25 cellular contexts compared by ENCODE assay signal in genomic region chr7:127993317-127993716, GRCh38. TPM values are rescaled to one million over a fixed set of nuclear protein-coding genes. Genes with fewer than 3 reads are reported as not detected.
A peak's percentile ranks its signal among the peaks of the same experiment; 100 is the strongest.
DNase-seq lines count a peak whose midpoint lies in the region; ATAC-seq, FAIRE-seq and TF ChIP-seq lines count a peak whose summit lies in the region.
"Had no signal": no experiment of that assay in that cellular context is flagged by ENCODE, and none has a peak within 500 bp of the region (broad histone marks: within the 10 kb centered on the region; RNA-seq: fewer than 3 reads in every experiment).

No MANE protein-coding gene starts in this region.

- TF ChIP-seq EP300 in K562 (IDR thresholded peaks at IDR 0.05; ENCODE audit: low read length) = no peak

- peaks cover 32% of the 10 kb centered on the region for H3K36me3 Mint-ChIP-seq in nephron progenitor cell (ENCODE audit: low read depth)

- peaks cover 11% of the 10 kb centered on the region; the same call in 1 of the 2 replicates for H4K20me1 ChIP-seq in K562 (replicated peaks; ENCODE audit: control insufficient read depth, insufficient read depth, low read length)

- no peaks in the 10 kb centered on the region for H3K27me3 Mint-ChIP-seq in nephron progenitor cell (ENCODE audit: low read depth, poor library complexity)
- H3K27me3 Mint-ChIP-seq in stimulated activated naive CD8-positive, alpha-beta T cell treated with anti-CD3 and anti-CD28 coated beads, Interleukin-15, amount 100 ng/mL, for 72 hours = no peaks in the 10 kb centered on the region
- H3K27me3 Mint-ChIP-seq: CD4-positive, alpha-beta T cell; CD8-positive, alpha-beta memory T cell had no signal

- no peak for FAIRE-seq in K562 (lab: Jason Lieb, UNC)
- FAIRE-seq: A549, D721Med, GM12891, GM18507, H1 had no signal

- H3K9ac ChIP-seq in K562 (ENCODE audit: insufficient read depth in 1 of 2, low read depth in 2 of 2, low read length in 2 of 2) = peak overlapping the region in 1 of 2 experiments; percentile 39; a peak in 1 of 4 replicates
- H3K9ac ChIP-seq: BLaER1 treated with 17β-estradiol and CSF1 and Interleukin-3, amounts not matched to agents 10 nM and 100 nM had no signal

- ATAC-seq in K562 (peak; percentile 5; the same call in 1 of the 3 replicates), GM18873 (IDR thresholded peaks at IDR 0.05; ENCODE audit: low FRiP score, unreplicated experiment) (no peak)
- ATAC-seq in stimulated activated naive CD8-positive, alpha-beta T cell treated with anti-CD3 and anti-CD28 coated beads, Interleukin-15, amount 100 ng/mL, for 72 hours = no peak
- ATAC-seq: A549, HCT116 had no signal

- no peak for TF ChIP-seq POLR2A in K562 (conservative IDR thresholded peaks at IDR 0.05)
- no peak for TF ChIP-seq POLR2A in spleen (IDR thresholded peaks at IDR 0.05)

- DNase-seq in K562 (ENCODE audit: extremely low read depth in 1 of 4, low spot score in 3 of 4) (no peak), nephron progenitor cell (no peak), spleen (peak; percentile 54)
- DNase-seq in activated CD4-positive, alpha-beta T cell treated with anti-CD3 and anti-CD28 coated beads, Interleukin-2, amount 50 U/mL, for 4 hours = no peak
- DNase-seq in stimulated activated naive CD8-positive, alpha-beta T cell treated with anti-CD3 and anti-CD28 coated beads, Interleukin-15, amount 100 ng/mL, for 72 hours = no peak
- DNase-seq: 8988T; ACHN; AML-193; BE2C; CD4-positive, alpha-beta T cell; CD8-positive, alpha-beta memory T cell; DMS 273 treated with DMSO at 0.1 percent for 48 hours; DMS79; EL; GF-D8; H9 had no signal

- POLR2A ChIA-PET in K562 (lab: Yijun Ruan, JAX) = interaction anchor here (0.8 to 2.2 kb wide), 4 partner anchors 9 to 404 kb away, joined by 3 to 13 read pairs (median 5); no protein-coding TSS in a partner anchor

- H3K79me2 ChIP-seq in K562 (ENCODE audit: control insufficient read depth, insufficient read depth, low read length) = peaks cover 18% of the 10 kb centered on the region; the same call in 1 of the 3 replicates

- TF ChIP-seq CTCF in K562 (IDR thresholded peaks at IDR 0.05 in 2 of 3, conservative IDR thresholded peaks at IDR 0.05 in 1 of 3; ENCODE audit: insufficient read depth in 2 of 3, low read depth in 1 of 3, low read length in 3 of 3) (no peak), nephron progenitor cell (IDR thresholded peaks at IDR 0.05) (no peak), spleen (IDR thresholded peaks at IDR 0.05 in 8 of 11, conservative IDR thresholded peaks at IDR 0.05 in 3 of 11) (no peak)

- H3K4me3 Mint-ChIP-seq in nephron progenitor cell = no peak overlapping the region
- no peak overlapping the region for H3K4me3 Mint-ChIP-seq in stimulated activated naive CD8-positive, alpha-beta T cell treated with anti-CD3 and anti-CD28 coated beads, Interleukin-15, amount 100 ng/mL, for 72 hours
- H3K4me3 Mint-ChIP-seq: CD14-positive monocyte; CD4-positive, alpha-beta T cell; CD8-positive, alpha-beta memory T cell; H9 had no signal

- peak overlapping the region; percentile 8 for H3K27ac Mint-ChIP-seq in nephron progenitor cell
- H3K27ac Mint-ChIP-seq in stimulated activated naive CD8-positive, alpha-beta T cell treated with anti-CD3 and anti-CD28 coated beads, Interleukin-15, amount 100 ng/mL, for 72 hours = no peak overlapping the region
- H3K27ac Mint-ChIP-seq: CD4-positive, alpha-beta T cell had no signal

- H3K27me3 ChIP-seq in K562 (ENCODE audit: control insufficient read depth in 2 of 2, insufficient read depth in 2 of 2, low read length in 2 of 2) = no peaks in the 10 kb centered on the region
- no peaks in the 10 kb centered on the region for H3K27me3 ChIP-seq in spleen (replicated peaks in 1 of 7)
- H3K27me3 ChIP-seq: BE2C; BLaER1 treated with 17β-estradiol and CSF1 and Interleukin-3, amounts not matched to agents 10 nM and 100 nM had no signal

- no peak overlapping the region for H3K4me3 ChIP-seq in K562
- no peak overlapping the region for H3K4me3 ChIP-seq in spleen
- H3K4me3 ChIP-seq: A549; BLaER1 treated with 17β-estradiol and CSF1 and Interleukin-3, amounts not matched to agents 10 nM and 100 nM had no signal

- H3K4me1 ChIP-seq in K562 (replicated peaks in 1 of 2; ENCODE audit: control insufficient read depth in 2 of 2, insufficient read depth in 2 of 2, low read length in 2 of 2) = peaks cover 33 to 49% of the 10 kb centered on the region in 2 experiments; a peak in 4 of 5 replicates
- peaks cover 8 to 29% (median 16%) of the 10 kb centered on the region in 6 donors for H3K4me1 ChIP-seq in spleen

- no peak overlapping the region; the same call in 2 of the 3 replicates for H3K27ac ChIP-seq in K562 (ENCODE audit: extremely low read depth, low read depth, low read length)
- H3K27ac ChIP-seq in spleen = no peak overlapping the region
- H3K27ac ChIP-seq: A549; BLaER1 treated with 17β-estradiol and CSF1 and Interleukin-3, amounts not matched to agents 10 nM and 100 nM had no signal

- 62% methylated on average over 6 of the region's 6 CpGs for WGBS in K562 (ENCODE audit: insufficient coverage, low coverage, missing lambda C conversion rate)
- WGBS in spleen, 5 donors = 93 to 99% (median 96%) methylated on average over 6 of the region's 6 CpGs

- no peak overlapping the region for H2AFZ ChIP-seq in K562 (ENCODE audit: low read depth, low read length)

- peaks cover 7% of the 10 kb centered on the region for H3K9me1 ChIP-seq in K562 (ENCODE audit: control insufficient read depth, insufficient read depth, low read length)

- H3K36me3 ChIP-seq in K562 (ENCODE audit: control insufficient read depth, insufficient read depth, low read length) = peaks cover 80% of the 10 kb centered on the region
- H3K36me3 ChIP-seq in spleen = peaks cover 0 to 83% (median 15%) of the 10 kb centered on the region in 6 donors
- H3K36me3 ChIP-seq: BE2C had no signal

- intact Hi-C loops in K562 (cut with micrococcal nuclease) = no loop called here
- intact Hi-C loops in spleen (cut with DNase I; ENCODE audit: low total_unique reads) = no loop called here

- peaks cover 45% of the 10 kb centered on the region for H3K4me1 Mint-ChIP-seq in nephron progenitor cell
- H3K4me1 Mint-ChIP-seq in stimulated activated naive CD8-positive, alpha-beta T cell treated with anti-CD3 and anti-CD28 coated beads, Interleukin-15, amount 100 ng/mL, for 72 hours = no peaks in the 10 kb centered on the region

- no peaks in the 10 kb centered on the region for H3K9me3 Mint-ChIP-seq in nephron progenitor cell
- H3K9me3 Mint-ChIP-seq in stimulated activated naive CD8-positive, alpha-beta T cell treated with anti-CD3 and anti-CD28 coated beads, Interleukin-15, amount 100 ng/mL, for 72 hours = no peaks in the 10 kb centered on the region
- H3K9me3 Mint-ChIP-seq: CD14-positive monocyte; CD4-positive, alpha-beta T cell; CD8-positive, alpha-beta memory T cell; H9 had no signal

- H3K9me3 ChIP-seq in K562 (replicated peaks; ENCODE audit: control insufficient read depth, insufficient read depth, low read depth, low read length) = no peaks in the 10 kb centered on the region
- no peaks in the 10 kb centered on the region for H3K9me3 ChIP-seq in spleen
- H3K9me3 ChIP-seq: A549; BE2C; BLaER1 treated with 17β-estradiol and CSF1 and Interleukin-3, amounts not matched to agents 10 nM and 100 nM had no signal

- CTCF ChIA-PET in K562 (lab: Yijun Ruan, JAX; ENCODE audit: low intra/inter-chr PET ratio) = no interaction called here

- in situ Hi-C loops in K562 (cut with MboI) = no loop called here

- no TSS peak for BruUV-seq in K562 (replicated peaks; lab: Mats Ljungman, UMichigan)

- no peak overlapping the region; the same call in 1 of the 2 replicates for H3K4me2 ChIP-seq in K562 (ENCODE audit: insufficient read depth, low read length)
- H3K4me2 ChIP-seq: A549; BLaER1 treated with 17β-estradiol and CSF1 and Interleukin-3, amounts not matched to agents 10 nM and 100 nM had no signal

- no peak for TF ChIP-seq RAD21 in K562 (CRISPR knock-in tag; conservative IDR thresholded peaks at IDR 0.05 in 1 of 2, IDR thresholded peaks at IDR 0.05 in 1 of 2)

TF ChIP-seq in K562, 482 proteins besides CTCF, POLR2A, EP300 and RAD21:
- TF ChIP-seq, protein P1, sequence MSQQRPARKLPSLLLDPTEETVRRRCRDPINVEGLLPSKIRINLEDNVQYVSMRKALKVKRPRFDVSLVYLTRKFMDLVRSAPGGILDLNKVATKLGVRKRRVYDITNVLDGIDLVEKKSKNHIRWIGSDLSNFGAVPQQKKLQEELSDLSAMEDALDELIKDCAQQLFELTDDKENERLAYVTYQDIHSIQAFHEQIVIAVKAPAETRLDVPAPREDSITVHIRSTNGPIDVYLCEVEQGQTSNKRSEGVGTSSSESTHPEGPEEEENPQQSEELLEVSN (IDR thresholded peaks at IDR 0.05; ENCODE audit: borderline replicate concordance in 1 of 2, extremely low read depth in 1 of 2, insufficient read depth in 1 of 2, insufficient read length in 1 of 2, low read depth in 1 of 2, low read length in 1 of 2, poor library complexity in 1 of 2, severe bottlenecking in 1 of 2) = peak in 1 of 2 experiments; percentile 11
- TF ChIP-seq WHSC1 (IDR thresholded peaks at IDR 0.05; ENCODE audit: low read length) (peak; percentile 46), ZNF785 (CRISPR knock-in tag; IDR thresholded peaks at IDR 0.05) (no peak)

RNA-seq across cellular contexts. Expression of gene LRRC4, which starts 37.9 kb away (rescaled TPM):
- not detected in 2 replicates for total RNA-seq in K562 (2011; cell fraction: chromatin; rRNA removed; ENCODE audit: low replicate concordance)
- not detected in 2 replicates for total RNA-seq in K562 (2011; cell fraction: nucleolus; rRNA removed)
- total RNA-seq in K562 (2011; cell fraction: nucleoplasm; rRNA removed) = not detected in 2 replicates
- total RNA-seq in K562 (2014; rRNA removed) = not detected in 2 replicates
- total RNA-seq in K562 (2014; rRNA removed; fragmentation: Illumina TruSeq; extraction: Trizol) = not detected in 2 replicates
- total RNA-seq in K562 (2015; rRNA removed; fragmentation: Illumina TruSeq; extraction: Trizol) = not detected in 2 replicates
- total RNA-seq in K562 (2021) = 0.07 TPM in 1 of 2 replicates, not detected in the other
- polyA plus RNA-seq in K562 (2011; rRNA removed) = not detected in 2 replicates
- not detected in 2 replicates for polyA plus RNA-seq in K562 (2011; cell fraction: cytosol; rRNA removed)
- polyA plus RNA-seq in K562 (2011; cell fraction: nucleus; rRNA removed) = not detected in 2 replicates
- 0.07 and 0.21 TPM in 2 replicates for polyA plus RNA-seq in K562 (2012)
- polyA plus RNA-seq in K562 (2014; fragmentation: Illumina TruSeq; extraction: Trizol) = not detected in 2 replicates
- polyA plus RNA-seq in K562 (2014; fragmentation: Nextera tagmentation; extraction: Ambion mirVana) = under 1 TPM in 1 of 2 experiments, not detected in 1; 0.04 TPM
- polyA plus RNA-seq in K562 (2014; rRNA removed) = 0.11 TPM in 1 of 2 replicates, not detected in the other
- not detected in 2 replicates for polyA minus RNA-seq in K562 (2011; rRNA and poly(A)+ RNA removed)
- not detected in 2 replicates for polyA minus RNA-seq in K562 (2011; cell fraction: cytosol; rRNA and poly(A)+ RNA removed)
- not detected in 2 replicates for polyA minus RNA-seq in K562 (2011; cell fraction: nucleus; rRNA and poly(A)+ RNA removed)
- 10 to 100 TPM; 13.7 to 43.4 (median 18.3) TPM for total RNA-seq in spleen
- polyA plus RNA-seq in spleen = 1 to 10 TPM in 2 of 3 donors, under 1 TPM in 1; 0.78 to 3.7 (median 1.4) TPM
- polyA plus RNA-seq: A549; CD8-positive, alpha-beta memory T cell had no signal

Comparison
In these comparisons a context has a peak if more than half of its experiments do, and no peak if none do; other contexts are left out.
1. RNA of gene LRRC4, which starts 37.9 kb away (total RNA-seq): 13.7 to 43.4 TPM in spleen; 0.07 TPM in K562; every median in the first group is over 10 times any median in the second.